In genomic region chr19:10776900-10777650, GRCh38 we compare ENCODE assay signal across 12 cellular contexts. TPM values are rescaled to one million over a fixed set of nuclear protein-coding genes. Genes with fewer than 3 reads are reported as not detected.
DNase-seq lines count a peak whose midpoint lies in the region; ATAC-seq and TF ChIP-seq lines count a peak whose summit lies in the region.
"Had no signal": no experiment of that assay in that cellular context is flagged by ENCODE, and none has a peak within 500 bp of the region (broad histone marks: within the 10 kb centered on the region; RNA-seq: fewer than 3 reads in every experiment).

No MANE protein-coding gene starts in this region.

- no peaks in the 10 kb centered on the region for H3K27me3 Mint-ChIP-seq in T-helper 2 cell treated with Interferon-gamma antibody and Interleukin-4, amounts not matched to agents 5 μg/mL and 100 μg/mL, for 36 hours (ENCODE audit: low read depth)
- H3K27me3 Mint-ChIP-seq in naive B cell: no peaks in the 10 kb centered on the region
- H3K27me3 Mint-ChIP-seq: brain had no signal

- peaks cover 6% of the 10 kb centered on the region; the same call in 1 of the 2 replicates for H3K79me2 ChIP-seq in OCI-LY7 (ENCODE audit: insufficient read depth, low read depth, low read length)

- H3K27ac Mint-ChIP-seq in T-helper 2 cell treated with Interferon-gamma antibody and Interleukin-4, amounts not matched to agents 5 μg/mL and 100 μg/mL, for 36 hours: peak overlapping the region; percentile 61
- peak overlapping the region; percentile 5 to 96 (median 62) for H3K27ac Mint-ChIP-seq in naive B cell
- H3K27ac Mint-ChIP-seq: activated naive CD4-positive, alpha-beta T cell treated with anti-CD3 and anti-CD28 coated beads for 36 hours; brain had no signal

- POLR2A ChIA-PET in OCI-LY7 (lab: Charles Lee): interaction anchor here (0.8 to 1.0 kb wide), 3 partner anchors 15 to 59 kb away, joined by 3 to 8 read pairs (median 3); partner anchors contain the start of gene DNM2

- no peaks in the 10 kb centered on the region for H3K9me3 ChIP-seq in OCI-LY7 (ENCODE audit: low read length)
- H3K9me3 ChIP-seq in lower lobe of right lung: no peaks in the 10 kb centered on the region

- peak overlapping the region; percentile 37 for H3K4me3 ChIP-seq in OCI-LY7 (ENCODE audit: low read depth, low read length, poor library complexity, severe bottlenecking)
- no peak overlapping the region for H3K4me3 ChIP-seq in lower lobe of right lung
- H3K4me3 ChIP-seq: dorsolateral prefrontal cortex had no signal

- no peaks in the 10 kb centered on the region for H3K9me2 ChIP-seq in OCI-LY7 (ENCODE audit: insufficient read depth, low read length)

- H2AFZ ChIP-seq in OCI-LY7 (ENCODE audit: low read length): no peak overlapping the region

- ATAC-seq in GM18498 (IDR thresholded peaks at IDR 0.05; ENCODE audit: unreplicated experiment) (peak; percentile 50), naive B cell (ENCODE audit: low read depth in 2 of 2) (peak; percentile 96), GM21723 (IDR thresholded peaks at IDR 0.05; ENCODE audit: unreplicated experiment) (no peak), lower lobe of right lung (no peak), HG02840 (IDR thresholded peaks at IDR 0.05; ENCODE audit: low FRiP score, unreplicated experiment) (no peak)

- H3K27me3 ChIP-seq in lower lobe of right lung (ENCODE audit: low read depth): no peaks in the 10 kb centered on the region
- H3K27me3 ChIP-seq: dorsolateral prefrontal cortex had no signal

- CTCF ChIA-PET in OCI-LY7 (lab: Charles Lee; ENCODE audit: unreplicated experiment): interaction anchor here (1.2 kb wide), 1 partner anchor 59 kb away, joined by 4 read pairs; the partner anchor contains the start of gene DNM2

- DNase-seq in T-helper 2 cell treated with Interferon-gamma antibody and Interleukin-4, amounts not matched to agents 5 μg/mL and 100 μg/mL, for 36 hours (ENCODE audit: low spot score): no peak
- DNase-seq in T-helper 2 cell (no peak), OCI-LY7 (ENCODE audit: low spot score) (peak; percentile 84), naive B cell (peak; percentile 68), lower lobe of right lung (no peak)
- DNase-seq: activated naive CD4-positive, alpha-beta T cell treated with anti-CD3 and anti-CD28 coated beads for 36 hours; dorsolateral prefrontal cortex; kidney glomerular epithelial cell had no signal

- peaks cover 21% of the 10 kb centered on the region for H3K4me1 Mint-ChIP-seq in T-helper 2 cell treated with Interferon-gamma antibody and Interleukin-4, amounts not matched to agents 5 μg/mL and 100 μg/mL, for 36 hours (ENCODE audit: low read depth)
- peaks cover 34 to 56% (median 51%) of the 10 kb centered on the region in 3 donors for H3K4me1 Mint-ChIP-seq in naive B cell
- H3K4me1 Mint-ChIP-seq: brain had no signal

- no peaks in the 10 kb centered on the region for H3K9me3 Mint-ChIP-seq in T-helper 2 cell treated with Interferon-gamma antibody and Interleukin-4, amounts not matched to agents 5 μg/mL and 100 μg/mL, for 36 hours
- H3K9me3 Mint-ChIP-seq in naive B cell: no peaks in the 10 kb centered on the region
- H3K9me3 Mint-ChIP-seq: activated naive CD4-positive, alpha-beta T cell treated with anti-CD3 and anti-CD28 coated beads for 36 hours had no signal

- H3K4me2 ChIP-seq in OCI-LY7 (ENCODE audit: low read length): peak overlapping the region; percentile 69

- H3K4me1 ChIP-seq in OCI-LY7 (ENCODE audit: insufficient read depth, low read length, poor library complexity, severe bottlenecking): peaks cover 57% of the 10 kb centered on the region
- peaks cover 25% of the 10 kb centered on the region for H3K4me1 ChIP-seq in lower lobe of right lung

- H3K36me3 ChIP-seq in OCI-LY7 (ENCODE audit: insufficient read depth, low read length): peaks cover 83% of the 10 kb centered on the region
- peaks cover 100% of the 10 kb centered on the region for H3K36me3 ChIP-seq in lower lobe of right lung

- intact Hi-C loops in OCI-LY7 (cut with micrococcal nuclease; ENCODE audit: unreplicated experiment) (loop anchor here (1.0 kb wide), 2 partner anchors 18 to 60 kb away; no protein-coding TSS in a partner anchor), lower lobe of right lung (cut with DNase I) (no loop called here)

- no TSS peak for BruUV-seq in OCI-LY7 (replicated peaks; lab: Mats Ljungman, UMichigan)

- TF ChIP-seq CTCF in OCI-LY7 (conservative IDR thresholded peaks at IDR 0.05; ENCODE audit: low read length): no peak
- no peak for TF ChIP-seq CTCF in lower lobe of right lung (IDR thresholded peaks at IDR 0.05)

- H3K27ac ChIP-seq in OCI-LY7 (ENCODE audit: low read depth, low read length, poor library complexity, severe bottlenecking) (peak overlapping the region; percentile 97), lower lobe of right lung (no peak overlapping the region)

- peaks cover 56% of the 10 kb centered on the region for H3K36me3 Mint-ChIP-seq in T-helper 2 cell treated with Interferon-gamma antibody and Interleukin-4, amounts not matched to agents 5 μg/mL and 100 μg/mL, for 36 hours (ENCODE audit: low read depth)
- H3K36me3 Mint-ChIP-seq in naive B cell: peaks cover 5 to 22% of the 10 kb centered on the region in 2 donors

- no peak overlapping the region for H3K4me3 Mint-ChIP-seq in T-helper 2 cell treated with Interferon-gamma antibody and Interleukin-4, amounts not matched to agents 5 μg/mL and 100 μg/mL, for 36 hours
- H3K4me3 Mint-ChIP-seq in naive B cell: peak overlapping the region; percentile 33 to 86 (median 58)
- H3K4me3 Mint-ChIP-seq: activated naive CD4-positive, alpha-beta T cell treated with anti-CD3 and anti-CD28 coated beads for 36 hours; brain had no signal

- H4K20me1 ChIP-seq in OCI-LY7 (ENCODE audit: insufficient read depth, low read length): no peaks in the 10 kb centered on the region

RNA-seq across cellular contexts. Expression of gene TMED1, which starts 58.9 kb away (rescaled TPM):
- total RNA-seq in OCI-LY7 (2014; rRNA removed; shearing (Covaris generic)): 20.8 and 22.5 TPM in 2 replicates
- 13.2 and 13.7 TPM in 2 replicates for total RNA-seq in OCI-LY7 (2022)
- 10 to 100 TPM; 17.4 to 25.8 (median 22.3) TPM for polyA plus RNA-seq in naive B cell (ENCODE audit: low read depth in 6 of 6)
- total RNA-seq in lower lobe of right lung: 23.5 TPM

RNA-seq across cellular contexts. Expression of gene DNM2, which starts 59.2 kb away (rescaled TPM):
- total RNA-seq in OCI-LY7 (2014; rRNA removed; shearing (Covaris generic)): 108 and 139 TPM in 2 replicates
- 165 and 180 TPM in 2 replicates for total RNA-seq in OCI-LY7 (2022)
- 100 to 1,000 TPM in 1 of 6 donors, 10 to 100 TPM in 5; 53.6 to 111 (median 63.0) TPM for polyA plus RNA-seq in naive B cell (ENCODE audit: low read depth in 6 of 6)
- 282 TPM for total RNA-seq in lower lobe of right lung

Comparison
In these comparisons a context has a peak if more than half of its experiments do, and no peak if none do; other contexts are left out.
1. DNase-seq: peak in OCI-LY7 (single experiment) and naive B cell (single experiment); none in T-helper 2 cell treated with Interferon-gamma antibody and Interleukin-4, amounts not matched to agents 5 μg/mL and 100 μg/mL, for 36 hours (single experiment), T-helper 2 cell (0 of 5) and lower lobe of right lung (single experiment).
2. ATAC-seq: peak in GM18498 (single experiment) and naive B cell (2 of 2); none in GM21723 (single experiment), lower lobe of right lung (0 of 2) and HG02840 (single experiment).